In genomic region chr18:35489913-35490490, GRCh38 we compare ENCODE assay signal across 1 cellular context.
TF ChIP-seq lines count a peak whose summit lies in the region.

No MANE protein-coding gene starts in this region.

TF ChIP-seq in SK-N-SH treated with all-trans-retinoic acid at 6 μM for 48 hours, 23 proteins besides CTCF, POLR2A, EP300 and RAD21 (continued from another document):
- TF ChIP-seq ISL1 (CRISPR knock-in tag; IDR thresholded peaks at IDR 0.05) (no peak), SNAI2 (CRISPR knock-in tag; IDR thresholded peaks at IDR 0.05) (no peak)
